10 cellular contexts compared by ENCODE assay signal in genomic region chr1:147579532-147580199, GRCh38. TPM values are rescaled to one million over a fixed set of nuclear protein-coding genes. Genes with fewer than 3 reads are reported as not detected.
DNase-seq lines count a peak whose midpoint lies in the region; ATAC-seq and TF ChIP-seq lines count a peak whose summit lies in the region.
"Had no signal": no experiment of that assay in that cellular context is flagged by ENCODE, and none has a peak within 500 bp of the region (broad histone marks: within the 10 kb centered on the region; RNA-seq: fewer than 3 reads in every experiment).

No MANE protein-coding gene starts in this region.

- TF ChIP-seq POLR2A in GM18505 (IDR thresholded peaks at IDR 0.05; ENCODE audit: borderline replicate concordance, extremely low read depth, insufficient read depth, insufficient read length): no peak

- ATAC-seq in lower lobe of right lung (peak; percentile 78 to 91), GM18505 (IDR thresholded peaks at IDR 0.05; ENCODE audit: unreplicated experiment) (no peak)
- ATAC-seq: stimulated activated naive B cell treated with anti-CD40 and anti-IgM and Interleukin-4, amounts not matched to agents 10 μg/mL and 1 μg/mL and 100 μg/mL, for 72 hours had no signal

- H3K27me3 ChIP-seq in lower lobe of right lung (ENCODE audit: low read depth): peaks cover 4% of the 10 kb centered on the region

- no peaks in the 10 kb centered on the region for H3K9me3 ChIP-seq in HEK293 (ENCODE audit: control insufficient read depth, insufficient read depth, low read depth, low read length)
- no peaks in the 10 kb centered on the region for H3K9me3 ChIP-seq in lower lobe of right lung

- intact Hi-C loops in lower lobe of right lung (cut with DNase I): no loop called here

- DNase-seq in AG10803 (ENCODE audit: low read depth) (peak; percentile 37), astrocyte of the hippocampus (ENCODE audit: low read depth, low spot score) (peak; percentile 39), lower lobe of right lung (peak; percentile 49), NCI-H2196 treated with DMSO at 0.1 percent for 48 hours (lab: John Stamatoyannopoulos, UW; ENCODE audit: unreplicated experiment) (no peak), NCI-H1105 treated with DMSO at 0.1 percent for 48 hours (lab: John Stamatoyannopoulos, UW) (no peak), A172 (ENCODE audit: low spot score) (no peak)
- DNase-seq: NCI-H345; stimulated activated naive B cell treated with anti-CD40 and anti-IgM and Interleukin-4, amounts not matched to agents 10 μg/mL and 1 μg/mL and 100 μg/mL, for 72 hours had no signal

- POLR2A ChIA-PET in HEK293 (lab: Yijun Ruan, JAX): interaction anchor here (2.8 kb wide), 1 partner anchor 20 kb away, joined by 13 read pairs; no protein-coding TSS in a partner anchor

- H3K4me1 ChIP-seq in HEK293 (ENCODE audit: control insufficient read depth, insufficient read depth, low read length): peaks cover 11% of the 10 kb centered on the region
- peaks cover 9% of the 10 kb centered on the region for H3K4me1 ChIP-seq in lower lobe of right lung

- CTCF ChIA-PET in HEK293 (lab: Yijun Ruan, JAX): interaction anchor here (1.5 kb wide), 1 partner anchor 47 kb away, joined by 3 read pairs; no protein-coding TSS in a partner anchor

- no peak for TF ChIP-seq CTCF in AG10803 (conservative IDR thresholded peaks at IDR 0.05; ENCODE audit: low read length)
- TF ChIP-seq CTCF in HEK293 (tag by site-specific recombination; IDR thresholded peaks at IDR 0.05): no peak
- TF ChIP-seq CTCF in lower lobe of right lung (IDR thresholded peaks at IDR 0.05): no peak

- H3K36me3 ChIP-seq in HEK293 (ENCODE audit: control insufficient read depth in 2 of 2, insufficient read depth in 1 of 2, low read length in 2 of 2) (no peaks in the 10 kb centered on the region), lower lobe of right lung (no peaks in the 10 kb centered on the region)

- H3K4me3 ChIP-seq in AG10803 (ENCODE audit: low read length) (no peak overlapping the region), HEK293 (ENCODE audit: low read depth, low read length) (no peak overlapping the region), lower lobe of right lung (no peak overlapping the region)

- H3K27ac ChIP-seq in HEK293 (ENCODE audit: extremely low read depth, low read depth, low read length): no peak overlapping the region
- no peak overlapping the region for H3K27ac ChIP-seq in lower lobe of right lung

TF ChIP-seq in HEK293, 187 proteins besides CTCF, POLR2A, EP300 and RAD21 (continues in another document):
- TF ChIP-seq BCL11A (tag by site-specific recombination; IDR thresholded peaks at IDR 0.05; ENCODE audit: low read depth) (no peak), ZNF621 (tag by site-specific recombination; IDR thresholded peaks at IDR 0.05) (no peak), ZNF488 (tag by site-specific recombination; IDR thresholded peaks at IDR 0.05) (no peak), ZNF335 (tag by site-specific recombination; conservative IDR thresholded peaks at IDR 0.05) (peak; percentile 69), ZNF426 (tag by site-specific recombination; IDR thresholded peaks at IDR 0.05) (no peak), ZNF645 (tag by site-specific recombination; IDR thresholded peaks at IDR 0.05) (no peak), ZNF561 (tag by site-specific recombination; IDR thresholded peaks at IDR 0.05; ENCODE audit: borderline replicate concordance) (no peak), ZNF221 (tag by site-specific recombination; IDR thresholded peaks at IDR 0.05; ENCODE audit: borderline replicate concordance) (no peak), ZNF837 (tag by site-specific recombination; IDR thresholded peaks at IDR 0.05) (no peak), ZNF366 (tag by site-specific recombination; conservative IDR thresholded peaks at IDR 0.05) (peak; percentile 64; the same call in 1 of the 2 replicates), KLF8 (tag by site-specific recombination; IDR thresholded peaks at IDR 0.05) (0 out of 2 replicates have a peak, but pooled peaks have one; percentile 23), ZSCAN5A (tag by site-specific recombination; IDR thresholded peaks at IDR 0.05) (no peak), RBAK (tag by site-specific recombination; IDR thresholded peaks at IDR 0.05) (no peak), ZNF664 (tag by site-specific recombination; IDR thresholded peaks at IDR 0.05) (no peak), ZNF146 (tag by site-specific recombination; IDR thresholded peaks at IDR 0.05) (no peak), INSM2 (tag by site-specific recombination; IDR thresholded peaks at IDR 0.05) (0 out of 2 replicates have a peak, but pooled peaks have one; percentile 34), PRDM10 (tag by site-specific recombination; IDR thresholded peaks at IDR 0.05) (peak; percentile 84)

RNA-seq across cellular contexts. Expression of gene BCL9, which starts 38.4 kb away (rescaled TPM):
- total RNA-seq in lower lobe of right lung: 14.5 TPM
- 6.0 and 8.9 TPM in 2 replicates for total RNA-seq in A172 (2014; rRNA removed; shearing (Covaris generic))

Comparison
In these comparisons a context has a peak if more than half of its experiments do, and no peak if none do; other contexts are left out.
1. DNase-seq: peak in AG10803 (single experiment), astrocyte of the hippocampus (single experiment) and lower lobe of right lung (single experiment); none in NCI-H2196 treated with DMSO at 0.1 percent for 48 hours (single experiment), NCI-H1105 treated with DMSO at 0.1 percent for 48 hours (single experiment) and A172 (single experiment).